In genomic region chr2:50878256-50878655, GRCh38 we compare ENCODE assay signal across 31 cellular contexts.
"Had no signal": no experiment of that assay in that cellular context is flagged by ENCODE, and none has a peak within 500 bp of the region (broad histone marks: within the 10 kb centered on the region; RNA-seq: fewer than 3 reads in every experiment).

No MANE protein-coding gene starts in this region.

- DNase-seq: activated CD4-positive, alpha-beta T cell treated with anti-CD3 and anti-CD28 coated beads for 4 hours; activated CD4-positive, alpha-beta T cell treated with anti-CD3 and anti-CD28 coated beads, Interleukin-2, amount 50 U/mL, for 4 hours; activated CD8-positive, alpha-beta memory T cell treated with anti-CD3 and anti-CD28 coated beads, Interleukin-2, amount 50 U/mL, for 48 hours; activated gamma-delta T cell; activated naive CD4-positive, alpha-beta T cell treated with anti-CD3 and anti-CD28 coated beads, Interleukin-2, amount 10 ng/mL, durations not matched to agents 7 days and 5 days; activated naive CD8-positive, alpha-beta T cell treated with anti-CD3 and anti-CD28 coated beads, Interleukin-2, amount 10 ng/mL, durations not matched to agents 7 days and 5 days; activated T-cell treated with anti-CD3 and anti-CD28 coated beads, Interleukin-2, amount 50 U/mL, for 24 hours; amniotic stem cell; brain microvascular endothelial cell; dorsolateral prefrontal cortex; effector memory CD4-positive, alpha-beta T cell; erythroblast; foreskin fibroblast; head of caudate nucleus; hippocampal formation; left cardiac atrium; mammary epithelial cell; pancreas; psoas muscle; sigmoid colon; small intestine; stimulated activated CD4-positive, alpha-beta T cell treated with anti-CD3 and anti-CD28 coated beads, Interleukin-1b, Interleukin-23, amount 100 ng/mL, for 48 hours; stimulated activated CD4-positive, alpha-beta T cell treated with anti-CD3 and anti-CD28 coated beads, Interleukin-4, amount 100 ng/mL, for 4 hours; stimulated activated CD8-positive, alpha-beta memory T cell treated with anti-CD3 and anti-CD28 coated beads, Interleukin-4, amount 100 ng/mL, for 48 hours; stomach; T-helper 9 cell; thyroid gland; upper lobe of right lung had no signal

- ATAC-seq: left cardiac atrium; pancreas; psoas muscle; stimulated activated memory B cell treated with anti-CD40 and anti-IgM and Interleukin-4, amounts not matched to agents 10 μg/mL and 1 μg/mL and 100 μg/mL, for 72 hours; upper lobe of right lung had no signal

- H3K9me3 ChIP-seq: pancreas, psoas muscle, sigmoid colon, stomach, thyroid gland, upper lobe of right lung had no signal

- H3K4me3 ChIP-seq: coronary artery, dorsolateral prefrontal cortex, pancreas, psoas muscle, sigmoid colon, stomach, thyroid gland, upper lobe of right lung had no signal

- H3K27me3 ChIP-seq: brain microvascular endothelial cell, dorsolateral prefrontal cortex, pancreas, sigmoid colon, stomach, thyroid gland, upper lobe of right lung had no signal

- H3K36me3 ChIP-seq: brain microvascular endothelial cell, pancreas, sigmoid colon, stomach, thyroid gland, upper lobe of right lung had no signal

- H3K4me1 ChIP-seq: pancreas, psoas muscle, sigmoid colon, stomach, thyroid gland, upper lobe of right lung had no signal

- H3K27ac ChIP-seq: brain microvascular endothelial cell, coronary artery, dorsolateral prefrontal cortex, pancreas, psoas muscle, sigmoid colon, stomach, thyroid gland, upper lobe of right lung, VCaP had no signal
